In genomic region chr16:10968509-10968908, GRCh38 we compare ENCODE assay signal across 18 cellular contexts. TPM values are rescaled to one million over a fixed set of nuclear protein-coding genes. Genes with fewer than 3 reads are reported as not detected.
A peak's percentile ranks its signal among the peaks of the same experiment; 100 is the strongest.
DNase-seq lines count a peak whose midpoint lies in the region; ATAC-seq and TF ChIP-seq lines count a peak whose summit lies in the region.
"Had no signal": no experiment of that assay in that cellular context is flagged by ENCODE, and none has a peak within 500 bp of the region (broad histone marks: within the 10 kb centered on the region; RNA-seq: fewer than 3 reads in every experiment).

No MANE protein-coding gene starts in this region.

- H3K27me3 ChIP-seq in left ventricle myocardium inferior (ENCODE audit: low read depth), result no peaks in the 10 kb centered on the region
- no peaks in the 10 kb centered on the region for H3K27me3 ChIP-seq in IMR-90 (ENCODE audit: control insufficient read depth, insufficient read depth, low read length)

- peaks cover 74% of the 10 kb centered on the region for H3K36me3 Mint-ChIP-seq in dendritic cell treated with granulocyte-macrophage colony-stimulating factor and Interleukin-4, amounts not matched to agents 40 ng/mL and 50 ng/mL, for 4 days (ENCODE audit: low read depth)
- H3K36me3 Mint-ChIP-seq in activated T-cell treated with anti-CD3 and anti-CD28 coated beads, Interleukin-2, amount 50 U/mL, for 72 hours (ENCODE audit: insufficient read depth in 2 of 2), result peaks cover 21 to 32% of the 10 kb centered on the region in 2 donors
- H3K36me3 Mint-ChIP-seq in glutamatergic neuron (ENCODE audit: unreplicated experiment), result no peaks in the 10 kb centered on the region

- H3K9me3 ChIP-seq in left ventricle myocardium inferior (replicated peaks), result no peaks in the 10 kb centered on the region
- H3K9me3 ChIP-seq in IMR-90 (ENCODE audit: control insufficient read depth, insufficient read depth, low read length), result no peaks in the 10 kb centered on the region
- H3K9me3 ChIP-seq: HAP-1 had no signal

- H3K18ac ChIP-seq in IMR-90 (ENCODE audit: low read depth, low read length), result no peak overlapping the region

- H2BK20ac ChIP-seq in IMR-90 (ENCODE audit: low read depth, low read length), result 0 out of 2 replicates have a peak overlapping the region, but pooled peaks have one; percentile 30

- no peak overlapping the region for H3K23ac ChIP-seq in IMR-90 (ENCODE audit: low read depth, low read length)

- H2AK9ac ChIP-seq in IMR-90 (replicated peaks; ENCODE audit: low read depth, low read length, poor library complexity), result peak overlapping the region; percentile 50

- no peak overlapping the region for H4K5ac ChIP-seq in IMR-90 (ENCODE audit: low read depth, low read length)

- no peak overlapping the region for H3K9ac ChIP-seq in IMR-90 (ENCODE audit: low read depth, low read length)

- no peak overlapping the region for H3K4ac ChIP-seq in IMR-90 (ENCODE audit: low read depth, low read length)

- intact Hi-C loops in left ventricle myocardium inferior (cut with micrococcal nuclease) (no loop called here), Right ventricle myocardium inferior (cut with DNase I) (loop anchor here (10.0 kb wide), 2 partner anchors 746 to 826 kb away; partner anchors contain the start of gene ZC3H7A), IMR-90 (cut with micrococcal nuclease) (loop anchor here (10.0 kb wide), 2 partner anchors 676 to 746 kb away; no protein-coding TSS in a partner anchor)
- intact Hi-C loops in dendritic cell treated with granulocyte-macrophage colony-stimulating factor and Interleukin-4, amounts not matched to agents 40 ng/mL and 50 ng/mL, for 4 days (cut with micrococcal nuclease), result loop anchor here (10.0 kb wide), 1 partner anchor 386 kb away; no protein-coding TSS in a partner anchor

- H3K4me2 ChIP-seq in IMR-90 (ENCODE audit: low read depth, low read length), result no peak overlapping the region

- H2AK5ac ChIP-seq in IMR-90 (ENCODE audit: low read depth, low read length), result no peak overlapping the region

- dilution Hi-C loops in IMR-90 (cut with HindIII; ENCODE audit: low sequenced_read_pairs, unreplicated experiment), result no loop called here

- H3K9me1 ChIP-seq in IMR-90 (ENCODE audit: insufficient read depth, low read length), result peaks cover 9% of the 10 kb centered on the region

- H4K20me1 ChIP-seq in IMR-90 (ENCODE audit: insufficient read depth, low read length), result peaks cover 5% of the 10 kb centered on the region; the same call in 1 of the 2 replicates

- H3K27me3 Mint-ChIP-seq in dendritic cell treated with granulocyte-macrophage colony-stimulating factor and Interleukin-4, amounts not matched to agents 40 ng/mL and 50 ng/mL, for 4 days, result no peaks in the 10 kb centered on the region
- no peaks in the 10 kb centered on the region for H3K27me3 Mint-ChIP-seq in activated T-cell treated with anti-CD3 and anti-CD28 coated beads, Interleukin-2, amount 50 U/mL, for 72 hours (ENCODE audit: low read depth)
- H3K27me3 Mint-ChIP-seq in glutamatergic neuron (ENCODE audit: unreplicated experiment), result peaks cover 3% of the 10 kb centered on the region

- peaks cover 87% of the 10 kb centered on the region for H3K4me1 Mint-ChIP-seq in dendritic cell treated with granulocyte-macrophage colony-stimulating factor and Interleukin-4, amounts not matched to agents 40 ng/mL and 50 ng/mL, for 4 days (ENCODE audit: low read depth)
- peaks cover 85% of the 10 kb centered on the region for H3K4me1 Mint-ChIP-seq in activated T-cell treated with anti-CD3 and anti-CD28 coated beads, Interleukin-2, amount 50 U/mL, for 72 hours (ENCODE audit: low read depth)
- H3K4me1 Mint-ChIP-seq in glutamatergic neuron (ENCODE audit: low read depth, unreplicated experiment), result peaks cover 24% of the 10 kb centered on the region

- no peak overlapping the region for H4K8ac ChIP-seq in IMR-90 (ENCODE audit: low read depth in 2 of 2, low read length in 2 of 2)

- H3K79me1 ChIP-seq in IMR-90 (ENCODE audit: low read depth in 1 of 2, low read length in 2 of 2), result peaks cover 9 to 44% of the 10 kb centered on the region in 2 experiments

- peak overlapping the region; percentile 76 for H3K27ac Mint-ChIP-seq in dendritic cell treated with granulocyte-macrophage colony-stimulating factor and Interleukin-4, amounts not matched to agents 40 ng/mL and 50 ng/mL, for 4 days
- no peak overlapping the region for H3K27ac Mint-ChIP-seq in activated T-cell treated with anti-CD3 and anti-CD28 coated beads, Interleukin-2, amount 50 U/mL, for 72 hours
- no peak overlapping the region for H3K27ac Mint-ChIP-seq in glutamatergic neuron (ENCODE audit: unreplicated experiment)

- WGBS in IMR-90 (ENCODE audit: extremely low coverage in 2 of 2, insufficient read length in 1 of 2), 2 experiments, result no CpG with 5 or more reads among the region's 3 CpGs

- in situ Hi-C loops in IMR-90 (cut with MboI; ENCODE audit: low sequenced_read_pairs), result loop anchor here (5.0 to 25.0 kb wide), 6 partner anchors 284 to 844 kb away; a partner anchor contains a TSS

- POLR2A ChIA-PET in IMR-90 (lab: Charles Lee; ENCODE audit: unreplicated experiment), result interaction anchor here (0.5 to 0.6 kb wide), 3 partner anchors 18 to 287 kb away, joined by 3 to 4 read pairs (median 3); no protein-coding TSS in a partner anchor

- no peak for ATAC-seq in Right ventricle myocardium inferior
- ATAC-seq in IMR-90 (ENCODE audit: low read depth), result no peak
- no peak for ATAC-seq in activated T-cell treated with anti-CD3 and anti-CD28 coated beads, Interleukin-2, amount 50 U/mL, for 72 hours (replicated peaks in 1 of 2)
- no peak for ATAC-seq in GM21825 (IDR thresholded peaks at IDR 0.05; ENCODE audit: unreplicated experiment)
- ATAC-seq: Panc1 had no signal

- H3K4me3 ChIP-seq in left ventricle myocardium inferior (no peak overlapping the region), IMR-90 (ENCODE audit: insufficient read depth, low read depth, low read length) (no peak overlapping the region)
- H3K4me3 ChIP-seq: HAP-1 had no signal

- no peak overlapping the region for H3K4me3 Mint-ChIP-seq in dendritic cell treated with granulocyte-macrophage colony-stimulating factor and Interleukin-4, amounts not matched to agents 40 ng/mL and 50 ng/mL, for 4 days
- no peak overlapping the region for H3K4me3 Mint-ChIP-seq in activated T-cell treated with anti-CD3 and anti-CD28 coated beads, Interleukin-2, amount 50 U/mL, for 72 hours
- no peak overlapping the region for H3K4me3 Mint-ChIP-seq in glutamatergic neuron (ENCODE audit: unreplicated experiment)

- BruUV-seq in IMR-90 (replicated peaks; lab: Mats Ljungman, UMichigan), result no TSS peak

- no peaks in the 10 kb centered on the region for H3K9me3 Mint-ChIP-seq in dendritic cell treated with granulocyte-macrophage colony-stimulating factor and Interleukin-4, amounts not matched to agents 40 ng/mL and 50 ng/mL, for 4 days
- H3K9me3 Mint-ChIP-seq in activated T-cell treated with anti-CD3 and anti-CD28 coated beads, Interleukin-2, amount 50 U/mL, for 72 hours, result peaks cover 7 to 8% of the 10 kb centered on the region in 2 donors
- peaks cover 4% of the 10 kb centered on the region for H3K9me3 Mint-ChIP-seq in glutamatergic neuron (ENCODE audit: unreplicated experiment)

- H2BK15ac ChIP-seq in IMR-90 (ENCODE audit: low read depth, low read length), result no peak overlapping the region

- TF ChIP-seq RAD21 in IMR-90 (IDR thresholded peaks at IDR 0.05; ENCODE audit: low read length), result no peak

- H3K27ac ChIP-seq in left ventricle myocardium inferior (replicated peaks) (peak overlapping the region; percentile 60), IMR-90 (ENCODE audit: insufficient read depth, low read length) (peak overlapping the region; percentile 6; the same call in 1 of the 2 replicates)
- H3K27ac ChIP-seq: C4-2B, HL-60 had no signal

- no peak for TF ChIP-seq CTCF in left ventricle myocardium inferior (IDR thresholded peaks at IDR 0.05; ENCODE audit: borderline replicate concordance)
- TF ChIP-seq CTCF in IMR-90 (conservative IDR thresholded peaks at IDR 0.05; ENCODE audit: low read depth, low read length), result no peak
- no peak for TF ChIP-seq CTCF in glutamatergic neuron (IDR thresholded peaks at IDR 0.05; ENCODE audit: partially characterized antibody, unreplicated experiment)

- H3K56ac ChIP-seq in IMR-90 (ENCODE audit: extremely low read depth, insufficient read depth, low read length), result no peak overlapping the region

- H3K14ac ChIP-seq in IMR-90 (replicated peaks; ENCODE audit: low read depth, low read length), result no peak overlapping the region

- no peak overlapping the region for H4K91ac ChIP-seq in IMR-90 (ENCODE audit: insufficient read depth, low read depth, low read length)

- DNase-seq in left ventricle myocardium inferior, result no peak
- no peak for DNase-seq in Right ventricle myocardium inferior (ENCODE audit: missing footprints)
- no peak for DNase-seq in IMR-90
- DNase-seq in activated T-cell treated with anti-CD3 and anti-CD28 coated beads, Interleukin-2, amount 50 U/mL, for 72 hours, result no peak
- no peak for DNase-seq in glutamatergic neuron
- DNase-seq: DMS79, Kasumi-1, MM.1S, NCI-H1092, NCI-H146, NCI-H2029 treated with DMSO at 0.1 percent for 48 hours, NCI-H2171 had no signal

- H2AFZ ChIP-seq in IMR-90 (replicated peaks; ENCODE audit: low read length, poor library complexity), result no peak overlapping the region

- CTCF ChIA-PET in IMR-90 (lab: Yijun Ruan, JAX), result interaction anchor here (2.2 kb wide), 1 partner anchor 287 kb away, joined by 12 read pairs; the partner anchor contains the start of gene SOCS1

- H3K4me1 ChIP-seq in left ventricle myocardium inferior (peaks cover 34% of the 10 kb centered on the region), IMR-90 (ENCODE audit: control insufficient read depth, insufficient read depth, low read length) (peaks cover 21% of the 10 kb centered on the region)

- TF ChIP-seq POLR2A in IMR-90 (IDR thresholded peaks at IDR 0.05; ENCODE audit: low read depth, low read length), result no peak

- peaks cover 33% of the 10 kb centered on the region for H3K36me3 ChIP-seq in left ventricle myocardium inferior
- H3K36me3 ChIP-seq in IMR-90 (ENCODE audit: control insufficient read depth, insufficient read depth, low read length), result peaks cover 10% of the 10 kb centered on the region

- no peak overlapping the region for H2BK5ac ChIP-seq in IMR-90 (ENCODE audit: low read depth, low read length, poor library complexity, severe bottlenecking)

- H2BK120ac ChIP-seq in IMR-90 (ENCODE audit: low read depth, low read length), result no peak overlapping the region

RNA-seq across cellular contexts. Expression of gene CLEC16A, which starts 24.1 kb away (rescaled TPM):
- total RNA-seq in left ventricle myocardium inferior (24.6 TPM), Right ventricle myocardium inferior (23.0 TPM), IMR-90 (2012; rRNA removed) (16.5 and 18.3 TPM in 2 replicates), glutamatergic neuron (ENCODE audit: unreplicated experiment) (43.0 TPM)
- 15.4 and 15.9 TPM in 2 replicates for polyA plus RNA-seq in IMR-90 (2012; rRNA removed)
- polyA plus RNA-seq in IMR-90 (2012; cell fraction: cytosol; rRNA removed), result 11.0 and 13.5 TPM in 2 replicates
- polyA plus RNA-seq in IMR-90 (2012; cell fraction: nucleus; rRNA removed; ENCODE audit: low replicate concordance), result 22.9 and 31.5 TPM in 2 replicates
- total RNA-seq in activated T-cell treated with anti-CD3 and anti-CD28 coated beads, Interleukin-2, amount 50 U/mL, for 72 hours, result 10 to 100 TPM; 29.9 to 32.3 TPM

RNA-seq across cellular contexts. Expression of gene DEXI, which starts 26.2 kb away (rescaled TPM):
- total RNA-seq in left ventricle myocardium inferior, result 110 TPM
- total RNA-seq in Right ventricle myocardium inferior, result 121 TPM
- total RNA-seq in IMR-90 (2012; rRNA removed), result 43.7 and 44.4 TPM in 2 replicates
- polyA plus RNA-seq in IMR-90 (2012; rRNA removed), result 62.5 and 63.6 TPM in 2 replicates
- polyA plus RNA-seq in IMR-90 (2012; cell fraction: cytosol; rRNA removed), result 73.1 and 112 TPM in 2 replicates
- 27.5 and 44.2 TPM in 2 replicates for polyA plus RNA-seq in IMR-90 (2012; cell fraction: nucleus; rRNA removed; ENCODE audit: low replicate concordance)
- 10 to 100 TPM; 24.4 to 26.7 TPM for total RNA-seq in activated T-cell treated with anti-CD3 and anti-CD28 coated beads, Interleukin-2, amount 50 U/mL, for 72 hours
- total RNA-seq in glutamatergic neuron (ENCODE audit: unreplicated experiment), result 37.3 TPM
